13 cellular contexts compared by ENCODE assay signal in the genomic region with DNA sequence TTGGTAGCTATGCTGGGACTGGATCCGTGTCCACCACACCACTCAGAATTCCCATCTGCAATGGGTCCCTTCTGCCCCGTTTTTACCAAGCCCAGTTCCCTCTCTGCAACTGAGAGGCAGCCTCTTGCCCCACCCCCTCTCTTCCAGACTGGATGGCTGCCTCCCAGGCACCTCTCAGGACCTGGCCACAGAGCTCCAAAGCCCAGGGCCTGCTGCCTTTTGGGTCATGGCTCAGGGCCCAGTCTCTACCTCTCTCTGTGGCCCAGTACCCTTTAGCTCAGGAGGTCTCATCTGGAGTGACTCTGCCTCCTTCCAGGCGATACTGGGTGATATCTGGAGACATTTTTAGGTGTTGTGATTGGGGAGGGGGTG. TPM values are rescaled to one million over a fixed set of nuclear protein-coding genes. Genes with fewer than 3 reads are reported as not detected.
DNase-seq lines count a peak whose midpoint lies in the region; ATAC-seq and TF ChIP-seq lines count a peak whose summit lies in the region.
"Had no signal": no experiment of that assay in that cellular context is flagged by ENCODE, and none has a peak within 500 bp of the region (broad histone marks: within the 10 kb centered on the region; RNA-seq: fewer than 3 reads in every experiment).

No MANE protein-coding gene starts in this region.

- H3K4me3 Mint-ChIP-seq in IgD-negative memory B cell = peak overlapping the region in 3 of 4 donors; percentile 34 to 95 (median 35)
- H3K4me3 Mint-ChIP-seq in central memory CD8-positive, alpha-beta T cell = peak overlapping the region; percentile 81
- H3K4me3 Mint-ChIP-seq in naive thymus-derived CD8-positive, alpha-beta T cell = peak overlapping the region; percentile 4 to 92 (median 78)
- H3K4me3 Mint-ChIP-seq: H9 had no signal

- WGBS in body of pancreas, 2 donors = 87 to 95% methylated on average over 3 of the region's 3 CpGs

- H3K36me3 ChIP-seq in BLaER1 treated with 17β-estradiol and CSF1 and Interleukin-3, amounts not matched to agents 10 nM and 100 nM = no peaks in the 10 kb centered on the region
- H3K36me3 ChIP-seq in body of pancreas (replicated peaks in 1 of 2; ENCODE audit: insufficient read depth in 1 of 2, low read depth in 2 of 2) = no peaks in the 10 kb centered on the region
- H3K36me3 ChIP-seq: breast epithelium had no signal

- H3K9me3 Mint-ChIP-seq in IgD-negative memory B cell = no peaks in the 10 kb centered on the region
- no peaks in the 10 kb centered on the region for H3K9me3 Mint-ChIP-seq in central memory CD8-positive, alpha-beta T cell
- no peaks in the 10 kb centered on the region for H3K9me3 Mint-ChIP-seq in naive thymus-derived CD8-positive, alpha-beta T cell
- H3K9me3 Mint-ChIP-seq: H9 had no signal

- intact Hi-C loops in body of pancreas (cut with DNase I) = no loop called here

- H3K9me3 ChIP-seq in BLaER1 treated with 17β-estradiol and CSF1 and Interleukin-3, amounts not matched to agents 10 nM and 100 nM (replicated peaks in 1 of 11) = no peaks in the 10 kb centered on the region
- H3K9me3 ChIP-seq in body of pancreas = no peaks in the 10 kb centered on the region
- H3K9me3 ChIP-seq: breast epithelium had no signal

- TF ChIP-seq CTCF in body of pancreas (IDR thresholded peaks at IDR 0.05) = no peak

- DNase-seq in central memory CD8-positive, alpha-beta T cell (ENCODE audit: low spot score in 2 of 2) = no peak
- DNase-seq in naive thymus-derived CD8-positive, alpha-beta T cell = no peak
- no peak for DNase-seq in foreskin melanocyte
- no peak for DNase-seq in body of pancreas
- DNase-seq: H9, MV-4-11, NCI-H510A, trophoblast cell had no signal

- peak overlapping the region; percentile 74 to 95 (median 88); a peak in 21 of 22 replicates for H3K27ac ChIP-seq in BLaER1 treated with 17β-estradiol and CSF1 and Interleukin-3, amounts not matched to agents 10 nM and 100 nM
- peak overlapping the region in 1 of 4 donors; percentile 74 for H3K27ac ChIP-seq in body of pancreas

- peak overlapping the region in 2 of 3 donors; percentile 50 to 81 for H3K27ac Mint-ChIP-seq in IgD-negative memory B cell
- no peak overlapping the region for H3K27ac Mint-ChIP-seq in central memory CD8-positive, alpha-beta T cell (ENCODE audit: low read depth)
- peak overlapping the region; percentile 34 to 94 (median 84) for H3K27ac Mint-ChIP-seq in naive thymus-derived CD8-positive, alpha-beta T cell
- H3K27ac Mint-ChIP-seq: H9 had no signal

- H3K4me2 ChIP-seq in BLaER1 treated with 17β-estradiol and CSF1 and Interleukin-3, amounts not matched to agents 10 nM and 100 nM = peak overlapping the region; percentile 88 to 99 (median 97)

- TF ChIP-seq POLR2A in body of pancreas (IDR thresholded peaks at IDR 0.05) = no peak

- H3K4me1 Mint-ChIP-seq in IgD-negative memory B cell = peaks cover 0 to 6% (median 5%) of the 10 kb centered on the region in 3 donors
- H3K4me1 Mint-ChIP-seq in central memory CD8-positive, alpha-beta T cell = peaks cover 6% of the 10 kb centered on the region
- H3K4me1 Mint-ChIP-seq in naive thymus-derived CD8-positive, alpha-beta T cell = peaks cover 5 to 38% (median 29%) of the 10 kb centered on the region in 4 donors

- H3K27me3 ChIP-seq in BLaER1 treated with 17β-estradiol and CSF1 and Interleukin-3, amounts not matched to agents 10 nM and 100 nM = no peaks in the 10 kb centered on the region
- H3K27me3 ChIP-seq in body of pancreas = no peaks in the 10 kb centered on the region
- H3K27me3 ChIP-seq: breast epithelium had no signal

- H3K9ac ChIP-seq in BLaER1 treated with 17β-estradiol and CSF1 and Interleukin-3, amounts not matched to agents 10 nM and 100 nM = peak overlapping the region; percentile 69 to 85 (median 79)

- H3K4me3 ChIP-seq in BLaER1 treated with 17β-estradiol and CSF1 and Interleukin-3, amounts not matched to agents 10 nM and 100 nM = peak overlapping the region in 8 of 10 experiments; percentile 42 to 63 (median 48); a peak in 6 of 20 replicates
- H3K4me3 ChIP-seq in body of pancreas = no peak overlapping the region

- H3K36me3 Mint-ChIP-seq in IgD-negative memory B cell = no peaks in the 10 kb centered on the region
- peaks cover 4% of the 10 kb centered on the region for H3K36me3 Mint-ChIP-seq in central memory CD8-positive, alpha-beta T cell (ENCODE audit: insufficient read depth)
- no peaks in the 10 kb centered on the region for H3K36me3 Mint-ChIP-seq in naive thymus-derived CD8-positive, alpha-beta T cell

- H3K27me3 Mint-ChIP-seq in IgD-negative memory B cell = no peaks in the 10 kb centered on the region
- no peaks in the 10 kb centered on the region for H3K27me3 Mint-ChIP-seq in central memory CD8-positive, alpha-beta T cell
- H3K27me3 Mint-ChIP-seq in naive thymus-derived CD8-positive, alpha-beta T cell = no peaks in the 10 kb centered on the region

- POLR2A ChIA-PET in naive thymus-derived CD8-positive, alpha-beta T cell (lab: Charles Lee) = interaction anchor here (0.5 to 4.4 kb wide), 13 partner anchors 10 to 949 kb away, joined by 3 to 31 read pairs (median 4); a partner anchor contains a TSS

- peaks cover 56 to 85% (median 71%) of the 10 kb centered on the region in 10 experiments for H3K4me1 ChIP-seq in BLaER1 treated with 17β-estradiol and CSF1 and Interleukin-3, amounts not matched to agents 10 nM and 100 nM
- H3K4me1 ChIP-seq in body of pancreas = peaks cover 14% of the 10 kb centered on the region
- H3K4me1 ChIP-seq: breast epithelium had no signal

- no peak for ATAC-seq in central memory CD8-positive, alpha-beta T cell (replicated peaks; ENCODE audit: extremely low read depth, poor library complexity, severe bottlenecking)
- peak in 1 of 2 donors; percentile 11 for ATAC-seq in naive thymus-derived CD8-positive, alpha-beta T cell
- ATAC-seq in HG03520 (IDR thresholded peaks at IDR 0.05; ENCODE audit: unreplicated experiment) (no peak), GM21825 (IDR thresholded peaks at IDR 0.05; ENCODE audit: unreplicated experiment) (no peak), body of pancreas (no peak)

- H4K20me1 ChIP-seq in BLaER1 treated with 17β-estradiol and CSF1 and Interleukin-3, amounts not matched to agents 10 nM and 100 nM = no peaks in the 10 kb centered on the region

RNA-seq across cellular contexts. Expression of a gene that starts 10.3 kb away (rescaled TPM):
- 75.7 TPM for polyA plus RNA-seq in IgD-negative memory B cell
- 10 to 100 TPM; 59.9 TPM for total RNA-seq in naive thymus-derived CD8-positive, alpha-beta T cell
- 10 to 100 TPM; 31.3 to 52.2 (median 31.5) TPM for polyA plus RNA-seq in naive thymus-derived CD8-positive, alpha-beta T cell
- total RNA-seq in body of pancreas = 10 to 100 TPM; 30.9 to 31.3 TPM

RNA-seq across cellular contexts. Expression of a gene that starts 46.9 kb away (rescaled TPM):
- polyA plus RNA-seq in IgD-negative memory B cell = 69.1 TPM
- 100 to 1,000 TPM; 119 to 134 TPM for total RNA-seq in naive thymus-derived CD8-positive, alpha-beta T cell
- 100 to 1,000 TPM in 1 of 3 donors, 10 to 100 TPM in 2; 48.0 to 101 (median 67.3) TPM for polyA plus RNA-seq in naive thymus-derived CD8-positive, alpha-beta T cell
- 10 to 100 TPM; 56.8 to 92.0 TPM for total RNA-seq in body of pancreas

Comparison
In these comparisons a context has a peak if more than half of its experiments do, and no peak if none do; other contexts are left out.
1. H3K4me3 ChIP-seq: peak in BLaER1 treated with 17β-estradiol and CSF1 and Interleukin-3, amounts not matched to agents 10 nM and 100 nM (8 of 10); none in body of pancreas (0 of 2).
2. Peak in every context shown above with its lines, with median percentiles within 50 percentile points of each other: H3K4me3 Mint-ChIP-seq.